ENCODE assay signal across 1 cellular context in genomic region chr15:101723874-101724674, GRCh38.
TF ChIP-seq lines count a peak whose summit lies in the region.

Gene TARS3 (minus strand): TSS chr15:101724473. CDS start chr15:101724387, 86 bp downstream.

TF ChIP-seq in K562, 482 proteins besides CTCF, POLR2A, EP300 and RAD21 (continued from another document and continues in another):
- TF ChIP-seq, protein P1, sequence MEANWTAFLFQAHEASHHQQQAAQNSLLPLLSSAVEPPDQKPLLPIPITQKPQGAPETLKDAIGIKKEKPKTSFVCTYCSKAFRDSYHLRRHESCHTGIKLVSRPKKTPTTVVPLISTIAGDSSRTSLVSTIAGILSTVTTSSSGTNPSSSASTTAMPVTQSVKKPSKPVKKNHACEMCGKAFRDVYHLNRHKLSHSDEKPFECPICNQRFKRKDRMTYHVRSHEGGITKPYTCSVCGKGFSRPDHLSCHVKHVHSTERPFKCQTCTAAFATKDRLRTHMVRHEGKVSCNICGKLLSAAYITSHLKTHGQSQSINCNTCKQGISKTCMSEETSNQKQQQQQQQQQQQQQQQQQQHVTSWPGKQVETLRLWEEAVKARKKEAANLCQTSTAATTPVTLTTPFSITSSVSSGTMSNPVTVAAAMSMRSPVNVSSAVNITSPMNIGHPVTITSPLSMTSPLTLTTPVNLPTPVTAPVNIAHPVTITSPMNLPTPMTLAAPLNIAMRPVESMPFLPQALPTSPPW (CRISPR knock-in tag; IDR thresholded peaks at IDR 0.05), result peak; percentile 81
- no peak; the same call in 1 of the 2 replicates for TF ChIP-seq IRF2 (CRISPR knock-in tag; IDR thresholded peaks at IDR 0.05)
- no peak for TF ChIP-seq NFE2L1 (tag; IDR thresholded peaks at IDR 0.05; ENCODE audit: borderline replicate concordance, low read depth)
- TF ChIP-seq ILF3 (IDR thresholded peaks at IDR 0.05; ENCODE audit: borderline replicate concordance), result no peak
- TF ChIP-seq SMARCB1 (IDR thresholded peaks at IDR 0.05; ENCODE audit: insufficient read length, low read depth), result no peak
- TF ChIP-seq ZNF780A (CRISPR knock-in tag; IDR thresholded peaks at IDR 0.05), result no peak
- TF ChIP-seq, protein P2, sequence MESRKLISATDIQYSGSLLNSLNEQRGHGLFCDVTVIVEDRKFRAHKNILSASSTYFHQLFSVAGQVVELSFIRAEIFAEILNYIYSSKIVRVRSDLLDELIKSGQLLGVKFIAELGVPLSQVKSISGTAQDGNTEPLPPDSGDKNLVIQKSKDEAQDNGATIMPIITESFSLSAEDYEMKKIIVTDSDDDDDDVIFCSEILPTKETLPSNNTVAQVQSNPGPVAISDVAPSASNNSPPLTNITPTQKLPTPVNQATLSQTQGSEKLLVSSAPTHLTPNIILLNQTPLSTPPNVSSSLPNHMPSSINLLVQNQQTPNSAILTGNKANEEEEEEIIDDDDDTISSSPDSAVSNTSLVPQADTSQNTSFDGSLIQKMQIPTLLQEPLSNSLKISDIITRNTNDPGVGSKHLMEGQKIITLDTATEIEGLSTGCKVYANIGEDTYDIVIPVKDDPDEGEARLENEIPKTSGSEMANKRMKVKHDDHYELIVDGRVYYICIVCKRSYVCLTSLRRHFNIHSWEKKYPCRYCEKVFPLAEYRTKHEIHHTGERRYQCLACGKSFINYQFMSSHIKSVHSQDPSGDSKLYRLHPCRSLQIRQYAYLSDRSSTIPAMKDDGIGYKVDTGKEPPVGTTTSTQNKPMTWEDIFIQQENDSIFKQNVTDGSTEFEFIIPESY (CRISPR knock-in tag; IDR thresholded peaks at IDR 0.05), result peak; percentile 71; the same call in 1 of the 2 replicates
- no peak for TF ChIP-seq MYBL2 (IDR thresholded peaks at IDR 0.05; ENCODE audit: low read depth)
- TF ChIP-seq MYBL2 (CRISPR knock-in tag; IDR thresholded peaks at IDR 0.05; ENCODE audit: borderline replicate concordance), result no peak
- TF ChIP-seq MBD2 (IDR thresholded peaks at IDR 0.05; ENCODE audit: borderline replicate concordance, low read depth), result no peak
- TF ChIP-seq FOXA3 (CRISPR knock-in tag; conservative IDR thresholded peaks at IDR 0.05 in 1 of 2, IDR thresholded peaks at IDR 0.05 in 1 of 2), result peak in 1 of 2 experiments; percentile 74; a peak in 2 of 4 replicates
- TF ChIP-seq HDAC1 (IDR thresholded peaks at IDR 0.05), result peak in 1 of 2 experiments; percentile 84; a peak in 2 of 4 replicates
- TF ChIP-seq, protein P3, sequence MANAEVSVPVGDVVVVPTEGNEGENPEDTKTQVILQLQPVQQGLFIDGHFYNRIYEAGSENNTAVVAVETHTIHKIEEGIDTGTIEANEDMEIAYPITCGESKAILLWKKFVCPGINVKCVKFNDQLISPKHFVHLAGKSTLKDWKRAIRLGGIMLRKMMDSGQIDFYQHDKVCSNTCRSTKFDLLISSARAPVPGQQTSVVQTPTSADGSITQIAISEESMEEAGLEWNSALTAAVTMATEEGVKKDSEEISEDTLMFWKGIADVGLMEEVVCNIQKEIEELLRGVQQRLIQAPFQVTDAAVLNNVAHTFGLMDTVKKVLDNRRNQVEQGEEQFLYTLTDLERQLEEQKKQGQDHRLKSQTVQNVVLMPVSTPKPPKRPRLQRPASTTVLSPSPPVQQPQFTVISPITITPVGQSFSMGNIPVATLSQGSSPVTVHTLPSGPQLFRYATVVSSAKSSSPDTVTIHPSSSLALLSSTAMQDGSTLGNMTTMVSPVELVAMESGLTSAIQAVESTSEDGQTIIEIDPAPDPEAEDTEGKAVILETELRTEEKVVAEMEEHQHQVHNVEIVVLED (CRISPR knock-in tag; IDR thresholded peaks at IDR 0.05), result 0 out of 2 replicates have a peak, but pooled peaks have one; percentile 24
- TF ChIP-seq ZNF347 (CRISPR knock-in tag; IDR thresholded peaks at IDR 0.05; ENCODE audit: low read depth), result no peak
- TF ChIP-seq NR2C1 (IDR thresholded peaks at IDR 0.05), result no peak
- no peak for TF ChIP-seq NR2C1 (tag; IDR thresholded peaks at IDR 0.05)
- TF ChIP-seq ZNF277 (CRISPR knock-in tag; IDR thresholded peaks at IDR 0.05; ENCODE audit: borderline replicate concordance), result no peak
- TF ChIP-seq TFAM (CRISPR knock-in tag; conservative IDR thresholded peaks at IDR 0.05), result no peak
- TF ChIP-seq PYGO2 (tag; IDR thresholded peaks at IDR 0.05), result no peak
- no peak for TF ChIP-seq CC2D1A (IDR thresholded peaks at IDR 0.05)
- no peak for TF ChIP-seq ZNF699 (CRISPR knock-in tag; IDR thresholded peaks at IDR 0.05; ENCODE audit: insufficient replicate concordance)
- TF ChIP-seq ZNF133 (CRISPR knock-in tag; IDR thresholded peaks at IDR 0.05), result no peak
- no peak for TF ChIP-seq DIDO1 (tag; IDR thresholded peaks at IDR 0.05; ENCODE audit: low read depth)
- TF ChIP-seq EGR1 (conservative IDR thresholded peaks at IDR 0.05), result peak; percentile 93
- TF ChIP-seq ZNF778 (CRISPR knock-in tag; IDR thresholded peaks at IDR 0.05), result no peak
- peak; percentile 56 for TF ChIP-seq STAG1 (CRISPR knock-in tag; IDR thresholded peaks at IDR 0.05; ENCODE audit: borderline replicate concordance)
- TF ChIP-seq HINFP (tag; conservative IDR thresholded peaks at IDR 0.05; ENCODE audit: low read depth), result no peak
- TF ChIP-seq MAFF (IDR thresholded peaks at IDR 0.05; ENCODE audit: low read length), result no peak
- no peak for TF ChIP-seq DPF2 (IDR thresholded peaks at IDR 0.05)
- TF ChIP-seq ZKSCAN1 (IDR thresholded peaks at IDR 0.05; ENCODE audit: low read depth, low read length), result 0 out of 2 replicates have a peak, but pooled peaks have one; percentile 40
- TF ChIP-seq, protein P4, sequence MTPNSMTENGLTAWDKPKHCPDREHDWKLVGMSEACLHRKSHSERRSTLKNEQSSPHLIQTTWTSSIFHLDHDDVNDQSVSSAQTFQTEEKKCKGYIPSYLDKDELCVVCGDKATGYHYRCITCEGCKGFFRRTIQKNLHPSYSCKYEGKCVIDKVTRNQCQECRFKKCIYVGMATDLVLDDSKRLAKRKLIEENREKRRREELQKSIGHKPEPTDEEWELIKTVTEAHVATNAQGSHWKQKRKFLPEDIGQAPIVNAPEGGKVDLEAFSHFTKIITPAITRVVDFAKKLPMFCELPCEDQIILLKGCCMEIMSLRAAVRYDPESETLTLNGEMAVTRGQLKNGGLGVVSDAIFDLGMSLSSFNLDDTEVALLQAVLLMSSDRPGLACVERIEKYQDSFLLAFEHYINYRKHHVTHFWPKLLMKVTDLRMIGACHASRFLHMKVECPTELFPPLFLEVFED (CRISPR knock-in tag; conservative IDR thresholded peaks at IDR 0.05), result no peak
- TF ChIP-seq ZNF707 (CRISPR knock-in tag; conservative IDR thresholded peaks at IDR 0.05), result no peak
- no peak for TF ChIP-seq ADNP (tag; IDR thresholded peaks at IDR 0.05)
- peak; percentile 87; the same call in 1 of the 2 replicates for TF ChIP-seq THAP7 (CRISPR knock-in tag; IDR thresholded peaks at IDR 0.05)
- TF ChIP-seq NCOA2 (IDR thresholded peaks at IDR 0.05; ENCODE audit: partially characterized antibody in 2 of 2), result no peak
- TF ChIP-seq HSF4 (CRISPR knock-in tag; IDR thresholded peaks at IDR 0.05; ENCODE audit: borderline replicate concordance), result no peak
- TF ChIP-seq, protein P5, sequence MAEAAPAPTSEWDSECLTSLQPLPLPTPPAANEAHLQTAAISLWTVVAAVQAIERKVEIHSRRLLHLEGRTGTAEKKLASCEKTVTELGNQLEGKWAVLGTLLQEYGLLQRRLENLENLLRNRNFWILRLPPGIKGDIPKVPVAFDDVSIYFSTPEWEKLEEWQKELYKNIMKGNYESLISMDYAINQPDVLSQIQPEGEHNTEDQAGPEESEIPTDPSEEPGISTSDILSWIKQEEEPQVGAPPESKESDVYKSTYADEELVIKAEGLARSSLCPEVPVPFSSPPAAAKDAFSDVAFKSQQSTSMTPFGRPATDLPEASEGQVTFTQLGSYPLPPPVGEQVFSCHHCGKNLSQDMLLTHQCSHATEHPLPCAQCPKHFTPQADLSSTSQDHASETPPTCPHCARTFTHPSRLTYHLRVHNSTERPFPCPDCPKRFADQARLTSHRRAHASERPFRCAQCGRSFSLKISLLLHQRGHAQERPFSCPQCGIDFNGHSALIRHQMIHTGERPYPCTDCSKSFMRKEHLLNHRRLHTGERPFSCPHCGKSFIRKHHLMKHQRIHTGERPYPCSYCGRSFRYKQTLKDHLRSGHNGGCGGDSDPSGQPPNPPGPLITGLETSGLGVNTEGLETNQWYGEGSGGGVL (CRISPR knock-in tag; IDR thresholded peaks at IDR 0.05), result no peak
- TF ChIP-seq ETV5 (CRISPR knock-in tag; IDR thresholded peaks at IDR 0.05; ENCODE audit: low read depth), result no peak
- no peak for TF ChIP-seq DACH1 (IDR thresholded peaks at IDR 0.05; ENCODE audit: partially characterized antibody)
- no peak for TF ChIP-seq PRDM10 (IDR thresholded peaks at IDR 0.05; ENCODE audit: partially characterized antibody)
- TF ChIP-seq NELFE (IDR thresholded peaks at IDR 0.05; ENCODE audit: insufficient read depth, insufficient read length), result no peak
- peak; percentile 94 for TF ChIP-seq FOXP1 (CRISPR knock-in tag; IDR thresholded peaks at IDR 0.05)
- TF ChIP-seq ELF1 (tag; IDR thresholded peaks at IDR 0.05), result no peak
- no peak for TF ChIP-seq ERF (CRISPR knock-in tag; IDR thresholded peaks at IDR 0.05)
- no peak for TF ChIP-seq ETV1 (tag; conservative IDR thresholded peaks at IDR 0.05; ENCODE audit: low read depth)
- TF ChIP-seq, protein P6, sequence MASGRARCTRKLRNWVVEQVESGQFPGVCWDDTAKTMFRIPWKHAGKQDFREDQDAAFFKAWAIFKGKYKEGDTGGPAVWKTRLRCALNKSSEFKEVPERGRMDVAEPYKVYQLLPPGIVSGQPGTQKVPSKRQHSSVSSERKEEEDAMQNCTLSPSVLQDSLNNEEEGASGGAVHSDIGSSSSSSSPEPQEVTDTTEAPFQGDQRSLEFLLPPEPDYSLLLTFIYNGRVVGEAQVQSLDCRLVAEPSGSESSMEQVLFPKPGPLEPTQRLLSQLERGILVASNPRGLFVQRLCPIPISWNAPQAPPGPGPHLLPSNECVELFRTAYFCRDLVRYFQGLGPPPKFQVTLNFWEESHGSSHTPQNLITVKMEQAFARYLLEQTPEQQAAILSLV (tag; IDR thresholded peaks at IDR 0.05), result no peak
- TF ChIP-seq, protein P7, sequence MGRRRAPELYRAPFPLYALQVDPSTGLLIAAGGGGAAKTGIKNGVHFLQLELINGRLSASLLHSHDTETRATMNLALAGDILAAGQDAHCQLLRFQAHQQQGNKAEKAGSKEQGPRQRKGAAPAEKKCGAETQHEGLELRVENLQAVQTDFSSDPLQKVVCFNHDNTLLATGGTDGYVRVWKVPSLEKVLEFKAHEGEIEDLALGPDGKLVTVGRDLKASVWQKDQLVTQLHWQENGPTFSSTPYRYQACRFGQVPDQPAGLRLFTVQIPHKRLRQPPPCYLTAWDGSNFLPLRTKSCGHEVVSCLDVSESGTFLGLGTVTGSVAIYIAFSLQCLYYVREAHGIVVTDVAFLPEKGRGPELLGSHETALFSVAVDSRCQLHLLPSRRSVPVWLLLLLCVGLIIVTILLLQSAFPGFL (CRISPR knock-in tag; IDR thresholded peaks at IDR 0.05), result no peak
- TF ChIP-seq, protein P8, sequence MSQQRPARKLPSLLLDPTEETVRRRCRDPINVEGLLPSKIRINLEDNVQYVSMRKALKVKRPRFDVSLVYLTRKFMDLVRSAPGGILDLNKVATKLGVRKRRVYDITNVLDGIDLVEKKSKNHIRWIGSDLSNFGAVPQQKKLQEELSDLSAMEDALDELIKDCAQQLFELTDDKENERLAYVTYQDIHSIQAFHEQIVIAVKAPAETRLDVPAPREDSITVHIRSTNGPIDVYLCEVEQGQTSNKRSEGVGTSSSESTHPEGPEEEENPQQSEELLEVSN (IDR thresholded peaks at IDR 0.05; ENCODE audit: borderline replicate concordance in 1 of 2, extremely low read depth in 1 of 2, insufficient read depth in 1 of 2, insufficient read length in 1 of 2, low read depth in 1 of 2, low read length in 1 of 2, poor library complexity in 1 of 2, severe bottlenecking in 1 of 2), result peak; percentile 50 to 84
